In the genomic region with DNA sequence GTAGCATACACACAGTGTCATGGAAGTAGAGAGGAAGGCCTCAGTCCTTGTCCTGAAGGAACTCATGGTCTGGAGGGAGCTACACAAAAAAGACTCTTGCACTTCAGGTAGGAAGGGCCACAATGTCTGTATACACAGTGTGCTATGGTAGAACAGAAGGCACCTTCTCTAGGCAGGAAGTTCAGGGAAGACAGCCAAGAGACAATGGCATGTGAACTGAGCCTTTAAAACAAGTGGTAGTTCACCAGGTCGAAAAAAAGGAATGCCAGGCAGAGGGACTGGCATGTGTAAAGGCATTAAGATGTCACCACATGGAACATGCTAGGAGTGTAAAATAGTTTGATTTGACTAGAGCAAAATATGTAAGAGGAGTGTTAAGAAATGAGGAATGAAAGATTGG, we compare ENCODE assay signal across 24 cellular contexts. TPM values are rescaled to one million over a fixed set of nuclear protein-coding genes. Genes with fewer than 3 reads are reported as not detected.
"Had no signal": no experiment of that assay in that cellular context is flagged by ENCODE, and none has a peak within 500 bp of the region (broad histone marks: within the 10 kb centered on the region; RNA-seq: fewer than 3 reads in every experiment).

No MANE protein-coding gene starts in this region.

- H3K27me3 ChIP-seq: dorsolateral prefrontal cortex, gastroesophageal sphincter, heart left ventricle, sigmoid colon, thyroid gland had no signal

- H3K4me3 ChIP-seq: dorsolateral prefrontal cortex, gastroesophageal sphincter, heart left ventricle, mucosa of descending colon, pancreas, sigmoid colon, stomach, thyroid gland had no signal

- H3K27ac ChIP-seq: foreskin keratinocyte, gastroesophageal sphincter, neutrophil, pancreas, thyroid gland had no signal

- H3K9me3 ChIP-seq: gastroesophageal sphincter, heart left ventricle, mucosa of descending colon, neutrophil, pancreas, sigmoid colon, stomach, thyroid gland had no signal

- ATAC-seq: foreskin keratinocyte; gastroesophageal sphincter; left colon; mucosa of descending colon; natural killer cell treated with Interleukin-12 subunit alpha and Interleukin-12 subunit beta and Interleukin-15 and Interleukin-18, amount 100 ng/mL, for 72 hours; pancreas; stimulated activated effector memory CD8-positive, alpha-beta T cell treated with anti-CD3 and anti-CD28 coated beads, Interleukin-12 subunit alpha, Interleukin-12 subunit beta, amount 100 ng/mL, for 72 hours had no signal

- H3K36me3 ChIP-seq: gastroesophageal sphincter, heart left ventricle, neutrophil, pancreas, sigmoid colon, stomach, thyroid gland had no signal

- H3K4me1 ChIP-seq: foreskin keratinocyte, gastroesophageal sphincter, thyroid gland had no signal

- DNase-seq: dorsolateral prefrontal cortex; effector CD4-positive, alpha-beta T cell; foreskin keratinocyte; heart left ventricle; hippocampal formation; left colon; mesenchymal stem cell; mucosa of descending colon; naive B cell; pancreas; retina; sigmoid colon; stimulated activated CD4-positive, alpha-beta T cell treated with anti-CD3 and anti-CD28 coated beads, Interleukin-2, amount 100 ng/mL, for 24 hours; stimulated activated CD4-positive, alpha-beta T cell treated with anti-CD3 and anti-CD28 coated beads, Interleukin-4, amount 100 ng/mL, for 24 hours; stimulated activated naive CD4-positive, alpha-beta T cell treated with Interleukin-2 at 50 U/mL for 16 hours; stomach; thyroid gland; trophoblast cell had no signal

RNA-seq across cellular contexts. Expression of gene GNAO1, which starts 9.7 kb away (rescaled TPM):
- total RNA-seq: lung microvascular endothelial cell, pulmonary artery endothelial cell had no signal
